1 cellular context compared by ENCODE assay signal in the genomic region with DNA sequence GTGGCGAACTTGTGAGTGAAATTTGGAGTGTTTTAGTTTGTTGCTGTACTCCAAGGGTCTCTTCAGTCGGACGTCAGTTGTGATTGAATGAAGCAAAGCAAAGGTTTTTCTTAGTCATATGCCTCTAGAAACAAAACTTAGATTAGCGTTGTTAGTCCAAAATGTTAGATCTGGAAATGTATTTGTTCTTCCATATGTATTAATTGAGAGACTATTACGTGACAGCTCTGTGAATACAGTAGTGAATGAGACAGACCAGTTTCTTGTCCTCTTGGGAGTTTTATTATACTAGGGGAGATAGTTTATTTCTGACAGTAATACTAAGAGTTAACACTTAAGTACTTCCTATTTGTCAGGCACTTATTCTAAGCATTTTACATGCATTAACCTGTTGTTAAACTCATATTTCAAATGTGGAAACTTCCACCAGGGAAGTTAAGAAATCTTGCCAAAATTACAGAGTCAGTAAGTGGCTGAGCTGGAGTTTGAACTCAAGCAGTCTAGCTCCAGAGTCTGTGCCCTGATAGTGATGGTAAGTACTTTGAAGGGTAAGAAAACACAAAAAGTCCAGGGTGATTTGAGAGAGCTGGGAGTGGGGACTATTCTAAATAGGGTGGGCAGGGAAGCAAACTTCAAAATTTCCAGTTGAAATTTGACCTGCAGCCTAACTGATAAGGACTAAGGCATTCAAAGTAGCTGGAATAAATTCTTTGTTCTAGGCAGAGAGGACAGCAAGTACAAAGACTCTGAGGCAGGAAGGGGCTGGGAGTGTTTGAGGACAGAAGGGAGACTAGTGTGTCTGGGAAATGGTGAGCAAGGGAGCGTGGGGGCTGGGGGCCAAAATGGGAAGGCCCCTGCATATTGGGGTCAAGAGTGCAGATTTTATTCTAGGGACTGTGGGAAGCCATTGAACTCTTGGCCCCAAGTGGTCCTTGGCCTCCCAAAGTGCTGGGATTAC.
A peak's percentile ranks its signal among the peaks of the same experiment; 100 is the strongest.
TF ChIP-seq lines count a peak whose summit lies in the region.

No MANE protein-coding gene starts in this region.

TF ChIP-seq in HEK293, 187 proteins besides CTCF, POLR2A, EP300 and RAD21 (continued from another document and continues in another):
- 0 out of 2 replicates have a peak, but pooled peaks have one; percentile 31 for TF ChIP-seq ZBTB8A (tag by site-specific recombination; IDR thresholded peaks at IDR 0.05)
- TF ChIP-seq ZNF585B (tag by site-specific recombination; IDR thresholded peaks at IDR 0.05), result 0 out of 2 replicates have a peak, but pooled peaks have one; percentile 24
- TF ChIP-seq, protein P1, sequence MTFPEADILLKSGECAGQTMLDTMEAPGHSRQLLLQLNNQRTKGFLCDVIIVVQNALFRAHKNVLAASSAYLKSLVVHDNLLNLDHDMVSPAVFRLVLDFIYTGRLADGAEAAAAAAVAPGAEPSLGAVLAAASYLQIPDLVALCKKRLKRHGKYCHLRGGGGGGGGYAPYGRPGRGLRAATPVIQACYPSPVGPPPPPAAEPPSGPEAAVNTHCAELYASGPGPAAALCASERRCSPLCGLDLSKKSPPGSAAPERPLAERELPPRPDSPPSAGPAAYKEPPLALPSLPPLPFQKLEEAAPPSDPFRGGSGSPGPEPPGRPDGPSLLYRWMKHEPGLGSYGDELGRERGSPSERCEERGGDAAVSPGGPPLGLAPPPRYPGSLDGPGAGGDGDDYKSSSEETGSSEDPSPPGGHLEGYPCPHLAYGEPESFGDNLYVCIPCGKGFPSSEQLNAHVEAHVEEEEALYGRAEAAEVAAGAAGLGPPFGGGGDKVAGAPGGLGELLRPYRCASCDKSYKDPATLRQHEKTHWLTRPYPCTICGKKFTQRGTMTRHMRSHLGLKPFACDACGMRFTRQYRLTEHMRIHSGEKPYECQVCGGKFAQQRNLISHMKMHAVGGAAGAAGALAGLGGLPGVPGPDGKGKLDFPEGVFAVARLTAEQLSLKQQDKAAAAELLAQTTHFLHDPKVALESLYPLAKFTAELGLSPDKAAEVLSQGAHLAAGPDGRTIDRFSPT (tag by site-specific recombination; IDR thresholded peaks at IDR 0.05), result peak; percentile 59; the same call in 1 of the 2 replicates
- no peak for TF ChIP-seq ZNF530 (tag by site-specific recombination; IDR thresholded peaks at IDR 0.05; ENCODE audit: low read depth)
- TF ChIP-seq SCRT2 (tag by site-specific recombination; IDR thresholded peaks at IDR 0.05), result peak; percentile 67
- 0 out of 2 replicates have a peak, but pooled peaks have one; percentile 21 for TF ChIP-seq KLF10 (tag by site-specific recombination; IDR thresholded peaks at IDR 0.05)
- TF ChIP-seq, protein P2, sequence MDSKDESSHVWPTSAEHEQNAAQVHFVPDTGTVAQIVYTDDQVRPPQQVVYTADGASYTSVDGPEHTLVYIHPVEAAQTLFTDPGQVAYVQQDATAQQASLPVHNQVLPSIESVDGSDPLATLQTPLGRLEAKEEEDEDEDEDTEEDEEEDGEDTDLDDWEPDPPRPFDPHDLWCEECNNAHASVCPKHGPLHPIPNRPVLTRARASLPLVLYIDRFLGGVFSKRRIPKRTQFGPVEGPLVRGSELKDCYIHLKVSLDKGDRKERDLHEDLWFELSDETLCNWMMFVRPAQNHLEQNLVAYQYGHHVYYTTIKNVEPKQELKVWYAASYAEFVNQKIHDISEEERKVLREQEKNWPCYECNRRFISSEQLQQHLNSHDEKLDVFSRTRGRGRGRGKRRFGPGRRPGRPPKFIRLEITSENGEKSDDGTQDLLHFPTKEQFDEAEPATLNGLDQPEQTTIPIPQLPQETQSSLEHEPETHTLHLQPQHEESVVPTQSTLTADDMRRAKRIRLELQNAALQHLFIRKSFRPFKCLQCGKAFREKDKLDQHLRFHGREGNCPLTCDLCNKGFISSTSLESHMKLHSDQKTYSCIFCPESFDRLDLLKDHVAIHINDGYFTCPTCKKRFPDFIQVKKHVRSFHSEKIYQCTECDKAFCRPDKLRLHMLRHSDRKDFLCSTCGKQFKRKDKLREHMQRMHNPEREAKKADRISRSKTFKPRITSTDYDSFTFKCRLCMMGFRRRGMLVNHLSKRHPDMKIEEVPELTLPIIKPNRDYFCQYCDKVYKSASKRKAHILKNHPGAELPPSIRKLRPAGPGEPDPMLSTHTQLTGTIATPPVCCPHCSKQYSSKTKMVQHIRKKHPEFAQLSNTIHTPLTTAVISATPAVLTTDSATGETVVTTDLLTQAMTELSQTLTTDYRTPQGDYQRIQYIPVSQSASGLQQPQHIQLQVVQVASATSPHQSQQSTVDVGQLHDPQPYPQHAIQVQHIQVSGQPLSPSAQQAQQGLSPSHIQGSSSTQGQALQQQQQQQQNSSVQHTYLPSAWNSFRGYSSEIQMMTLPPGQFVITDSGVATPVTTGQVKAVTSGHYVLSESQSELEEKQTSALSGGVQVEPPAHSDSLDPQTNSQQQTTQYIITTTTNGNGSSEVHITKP (tag by site-specific recombination; IDR thresholded peaks at IDR 0.05), result peak; percentile 85
- no peak for TF ChIP-seq ZNF133 (tag by site-specific recombination; IDR thresholded peaks at IDR 0.05)
- TF ChIP-seq, protein P3, sequence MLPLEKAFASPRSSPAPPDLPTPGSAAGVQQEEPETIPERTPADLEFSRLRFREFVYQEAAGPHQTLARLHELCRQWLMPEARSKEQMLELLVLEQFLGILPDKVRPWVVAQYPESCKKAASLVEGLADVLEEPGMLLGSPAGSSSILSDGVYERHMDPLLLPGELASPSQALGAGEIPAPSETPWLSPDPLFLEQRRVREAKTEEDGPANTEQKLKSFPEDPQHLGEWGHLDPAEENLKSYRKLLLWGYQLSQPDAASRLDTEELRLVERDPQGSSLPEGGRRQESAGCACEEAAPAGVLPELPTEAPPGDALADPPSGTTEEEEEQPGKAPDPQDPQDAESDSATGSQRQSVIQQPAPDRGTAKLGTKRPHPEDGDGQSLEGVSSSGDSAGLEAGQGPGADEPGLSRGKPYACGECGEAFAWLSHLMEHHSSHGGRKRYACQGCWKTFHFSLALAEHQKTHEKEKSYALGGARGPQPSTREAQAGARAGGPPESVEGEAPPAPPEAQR (tag by site-specific recombination; IDR thresholded peaks at IDR 0.05), result no peak
- TF ChIP-seq, protein P4, sequence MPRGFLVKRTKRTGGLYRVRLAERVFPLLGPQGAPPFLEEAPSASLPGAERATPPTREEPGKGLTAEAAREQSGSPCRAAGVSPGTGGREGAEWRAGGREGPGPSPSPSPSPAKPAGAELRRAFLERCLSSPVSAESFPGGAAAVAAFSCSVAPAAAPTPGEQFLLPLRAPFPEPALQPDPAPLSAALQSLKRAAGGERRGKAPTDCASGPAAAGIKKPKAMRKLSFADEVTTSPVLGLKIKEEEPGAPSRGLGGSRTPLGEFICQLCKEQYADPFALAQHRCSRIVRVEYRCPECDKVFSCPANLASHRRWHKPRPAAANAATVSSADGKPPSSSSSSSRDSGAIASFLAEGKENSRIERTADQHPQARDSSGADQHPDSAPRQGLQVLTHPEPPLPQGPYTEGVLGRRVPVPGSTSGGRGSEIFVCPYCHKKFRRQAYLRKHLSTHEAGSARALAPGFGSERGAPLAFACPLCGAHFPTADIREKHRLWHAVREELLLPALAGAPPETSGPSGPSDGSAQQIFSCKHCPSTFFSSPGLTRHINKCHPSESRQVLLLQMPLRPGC (tag by site-specific recombination; IDR thresholded peaks at IDR 0.05), result 0 out of 2 replicates have a peak, but pooled peaks have one; percentile 49
- no peak for TF ChIP-seq ZIC2 (tag by site-specific recombination; IDR thresholded peaks at IDR 0.05)
- peak; percentile 75 for TF ChIP-seq SP7 (tag by site-specific recombination; IDR thresholded peaks at IDR 0.05)
- TF ChIP-seq TRIM28 (IDR thresholded peaks at IDR 0.05; ENCODE audit: borderline replicate concordance, low read length), result peak; percentile 78
- no peak for TF ChIP-seq ZNF629 (tag by site-specific recombination; IDR thresholded peaks at IDR 0.05)
- TF ChIP-seq SCRT1 (tag by site-specific recombination; IDR thresholded peaks at IDR 0.05; ENCODE audit: borderline replicate concordance), result peak; percentile 63
- TF ChIP-seq, protein P5, sequence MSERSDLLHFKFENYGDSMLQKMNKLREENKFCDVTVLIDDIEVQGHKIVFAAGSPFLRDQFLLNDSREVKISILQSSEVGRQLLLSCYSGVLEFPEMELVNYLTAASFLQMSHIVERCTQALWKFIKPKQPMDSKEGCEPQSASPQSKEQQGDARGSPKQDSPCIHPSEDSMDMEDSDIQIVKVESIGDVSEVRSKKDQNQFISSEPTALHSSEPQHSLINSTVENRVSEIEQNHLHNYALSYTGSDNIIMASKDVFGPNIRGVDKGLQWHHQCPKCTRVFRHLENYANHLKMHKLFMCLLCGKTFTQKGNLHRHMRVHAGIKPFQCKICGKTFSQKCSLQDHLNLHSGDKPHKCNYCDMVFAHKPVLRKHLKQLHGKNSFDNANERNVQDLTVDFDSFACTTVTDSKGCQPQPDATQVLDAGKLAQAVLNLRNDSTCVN (tag by site-specific recombination; optimal IDR thresholded peaks at IDR 0.05), result no peak
- TF ChIP-seq ZNF623 (tag by site-specific recombination; IDR thresholded peaks at IDR 0.05), result peak; percentile 38; the same call in 1 of the 2 replicates
- TF ChIP-seq, protein P6, sequence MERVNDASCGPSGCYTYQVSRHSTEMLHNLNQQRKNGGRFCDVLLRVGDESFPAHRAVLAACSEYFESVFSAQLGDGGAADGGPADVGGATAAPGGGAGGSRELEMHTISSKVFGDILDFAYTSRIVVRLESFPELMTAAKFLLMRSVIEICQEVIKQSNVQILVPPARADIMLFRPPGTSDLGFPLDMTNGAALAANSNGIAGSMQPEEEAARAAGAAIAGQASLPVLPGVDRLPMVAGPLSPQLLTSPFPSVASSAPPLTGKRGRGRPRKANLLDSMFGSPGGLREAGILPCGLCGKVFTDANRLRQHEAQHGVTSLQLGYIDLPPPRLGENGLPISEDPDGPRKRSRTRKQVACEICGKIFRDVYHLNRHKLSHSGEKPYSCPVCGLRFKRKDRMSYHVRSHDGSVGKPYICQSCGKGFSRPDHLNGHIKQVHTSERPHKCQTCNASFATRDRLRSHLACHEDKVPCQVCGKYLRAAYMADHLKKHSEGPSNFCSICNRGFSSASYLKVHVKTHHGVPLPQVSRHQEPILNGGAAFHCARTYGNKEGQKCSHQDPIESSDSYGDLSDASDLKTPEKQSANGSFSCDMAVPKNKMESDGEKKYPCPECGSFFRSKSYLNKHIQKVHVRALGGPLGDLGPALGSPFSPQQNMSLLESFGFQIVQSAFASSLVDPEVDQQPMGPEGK (tag by site-specific recombination; IDR thresholded peaks at IDR 0.05), result peak; percentile 39; the same call in 1 of the 2 replicates
- TF ChIP-seq, protein P7, sequence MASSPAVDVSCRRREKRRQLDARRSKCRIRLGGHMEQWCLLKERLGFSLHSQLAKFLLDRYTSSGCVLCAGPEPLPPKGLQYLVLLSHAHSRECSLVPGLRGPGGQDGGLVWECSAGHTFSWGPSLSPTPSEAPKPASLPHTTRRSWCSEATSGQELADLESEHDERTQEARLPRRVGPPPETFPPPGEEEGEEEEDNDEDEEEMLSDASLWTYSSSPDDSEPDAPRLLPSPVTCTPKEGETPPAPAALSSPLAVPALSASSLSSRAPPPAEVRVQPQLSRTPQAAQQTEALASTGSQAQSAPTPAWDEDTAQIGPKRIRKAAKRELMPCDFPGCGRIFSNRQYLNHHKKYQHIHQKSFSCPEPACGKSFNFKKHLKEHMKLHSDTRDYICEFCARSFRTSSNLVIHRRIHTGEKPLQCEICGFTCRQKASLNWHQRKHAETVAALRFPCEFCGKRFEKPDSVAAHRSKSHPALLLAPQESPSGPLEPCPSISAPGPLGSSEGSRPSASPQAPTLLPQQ (tag by site-specific recombination; IDR thresholded peaks at IDR 0.05), result no peak
- TF ChIP-seq ZNF223 (tag by site-specific recombination; IDR thresholded peaks at IDR 0.05), result no peak
- TF ChIP-seq, protein P8, sequence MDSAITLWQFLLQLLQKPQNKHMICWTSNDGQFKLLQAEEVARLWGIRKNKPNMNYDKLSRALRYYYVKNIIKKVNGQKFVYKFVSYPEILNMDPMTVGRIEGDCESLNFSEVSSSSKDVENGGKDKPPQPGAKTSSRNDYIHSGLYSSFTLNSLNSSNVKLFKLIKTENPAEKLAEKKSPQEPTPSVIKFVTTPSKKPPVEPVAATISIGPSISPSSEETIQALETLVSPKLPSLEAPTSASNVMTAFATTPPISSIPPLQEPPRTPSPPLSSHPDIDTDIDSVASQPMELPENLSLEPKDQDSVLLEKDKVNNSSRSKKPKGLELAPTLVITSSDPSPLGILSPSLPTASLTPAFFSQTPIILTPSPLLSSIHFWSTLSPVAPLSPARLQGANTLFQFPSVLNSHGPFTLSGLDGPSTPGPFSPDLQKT (IDR thresholded peaks at IDR 0.05; ENCODE audit: borderline replicate concordance, low read depth, low read length), result no peak
- no peak for TF ChIP-seq ZNF266 (tag by site-specific recombination; IDR thresholded peaks at IDR 0.05; ENCODE audit: low read depth)
- TF ChIP-seq, protein P9, sequence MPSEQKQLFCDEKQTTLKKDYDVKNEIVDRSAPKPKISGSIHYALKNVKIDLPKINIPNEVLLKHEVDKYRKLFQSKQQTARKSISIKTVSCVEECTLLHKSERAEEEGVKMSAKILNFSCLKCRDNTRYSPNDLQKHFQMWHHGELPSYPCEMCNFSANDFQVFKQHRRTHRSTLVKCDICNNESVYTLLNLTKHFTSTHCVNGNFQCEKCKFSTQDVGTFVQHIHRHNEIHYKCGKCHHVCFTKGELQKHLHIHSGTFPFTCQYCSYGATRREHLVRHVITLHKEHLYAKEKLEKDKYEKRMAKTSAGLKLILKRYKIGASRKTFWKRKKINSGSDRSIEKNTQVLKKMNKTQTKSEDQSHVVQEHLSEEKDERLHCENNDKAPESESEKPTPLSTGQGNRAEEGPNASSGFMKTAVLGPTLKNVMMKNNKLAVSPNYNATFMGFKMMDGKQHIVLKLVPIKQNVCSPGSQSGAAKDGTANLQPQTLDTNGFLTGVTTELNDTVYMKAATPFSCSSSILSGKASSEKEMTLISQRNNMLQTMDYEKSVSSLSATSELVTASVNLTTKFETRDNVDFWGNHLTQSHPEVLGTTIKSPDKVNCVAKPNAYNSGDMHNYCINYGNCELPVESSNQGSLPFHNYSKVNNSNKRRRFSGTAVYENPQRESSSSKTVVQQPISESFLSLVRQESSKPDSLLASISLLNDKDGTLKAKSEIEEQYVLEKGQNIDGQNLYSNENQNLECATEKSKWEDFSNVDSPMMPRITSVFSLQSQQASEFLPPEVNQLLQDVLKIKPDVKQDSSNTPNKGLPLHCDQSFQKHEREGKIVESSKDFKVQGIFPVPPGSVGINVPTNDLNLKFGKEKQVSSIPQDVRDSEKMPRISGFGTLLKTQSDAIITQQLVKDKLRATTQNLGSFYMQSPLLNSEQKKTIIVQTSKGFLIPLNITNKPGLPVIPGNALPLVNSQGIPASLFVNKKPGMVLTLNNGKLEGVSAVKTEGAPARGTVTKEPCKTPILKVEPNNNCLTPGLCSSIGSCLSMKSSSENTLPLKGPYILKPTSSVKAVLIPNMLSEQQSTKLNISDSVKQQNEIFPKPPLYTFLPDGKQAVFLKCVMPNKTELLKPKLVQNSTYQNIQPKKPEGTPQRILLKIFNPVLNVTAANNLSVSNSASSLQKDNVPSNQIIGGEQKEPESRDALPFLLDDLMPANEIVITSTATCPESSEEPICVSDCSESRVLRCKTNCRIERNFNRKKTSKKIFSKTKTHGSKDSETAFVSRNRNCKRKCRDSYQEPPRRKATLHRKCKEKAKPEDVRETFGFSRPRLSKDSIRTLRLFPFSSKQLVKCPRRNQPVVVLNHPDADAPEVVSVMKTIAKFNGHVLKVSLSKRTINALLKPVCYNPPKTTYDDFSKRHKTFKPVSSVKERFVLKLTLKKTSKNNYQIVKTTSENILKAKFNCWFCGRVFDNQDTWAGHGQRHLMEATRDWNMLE (tag by site-specific recombination; conservative IDR thresholded peaks at IDR 0.05; ENCODE audit: low read depth), result no peak
- TF ChIP-seq ZNF677 (tag by site-specific recombination; IDR thresholded peaks at IDR 0.05), result no peak
- peak; percentile 54; the same call in 1 of the 2 replicates for TF ChIP-seq OSR2 (tag by site-specific recombination; IDR thresholded peaks at IDR 0.05)
- peak; percentile 78 for TF ChIP-seq ZNF600 (tag by site-specific recombination; IDR thresholded peaks at IDR 0.05)
- no peak for TF ChIP-seq ZNF140 (tag by site-specific recombination; IDR thresholded peaks at IDR 0.05)
